ENCODE assay signal across 36 cellular contexts in genomic region chr19:14673088-14673487, GRCh38. TPM values are rescaled to one million over a fixed set of nuclear protein-coding genes. Genes with fewer than 3 reads are reported as not detected.
"Had no signal": no experiment of that assay in that cellular context is flagged by ENCODE, and none has a peak within 500 bp of the region (broad histone marks: within the 10 kb centered on the region; RNA-seq: fewer than 3 reads in every experiment).

No MANE protein-coding gene starts in this region.

- H3K4me3 ChIP-seq: adrenal gland, cardiac muscle cell, esophagus squamous epithelium, lower lobe of right lung, mucosa of descending colon, pancreas, prostate gland, skin epidermis, stomach, thyroid gland, upper lobe of left lung, vagina had no signal

- H3K9me3 ChIP-seq: adrenal gland, lower lobe of right lung, mucosa of descending colon, pancreas, prostate gland, thyroid gland, vagina had no signal

- ATAC-seq: activated CD4-positive, CD25-positive, alpha-beta regulatory T cell treated with anti-CD3 and anti-CD28 coated beads, Interleukin-2, amount 50 U/mL, for 24 hours; left lobe of liver; sciatic nerve had no signal

- H3K27ac ChIP-seq: adrenal gland, cardiac muscle cell, esophagus squamous epithelium, lower lobe of right lung, pancreas, prostate gland, thyroid gland, vagina, WERI-Rb-1 had no signal

- DNase-seq: activated CD4-positive, alpha-beta T cell treated with anti-CD3 and anti-CD28 coated beads for 48 hours; activated CD4-positive, alpha-beta T cell treated with anti-CD3 and anti-CD28 coated beads, Interleukin-2, amount 50 U/mL, for 48 hours; activated CD8-positive, alpha-beta memory T cell treated with anti-CD3 and anti-CD28 coated beads for 24 hours; activated effector memory CD4-positive, alpha-beta T cell treated with anti-CD3 and anti-CD28 coated beads, Interleukin-2, amount 50 U/mL, for 16 hours; activated naive CD4-positive, alpha-beta T cell treated with anti-CD3 and anti-CD28 coated beads for 36 hours; activated naive CD8-positive, alpha-beta T cell treated with anti-CD3 and anti-CD28 coated beads for 36 hours; adrenal gland; aorta; esophagus squamous epithelium; foreskin melanocyte; heart right ventricle; lower lobe of right lung; mesenchymal stem cell; mucosa of descending colon; nucleus accumbens; pancreas; retina; stimulated activated CD4-positive, alpha-beta T cell treated with anti-CD3 and anti-CD28 coated beads, Interleukin-1b, Interleukin-23, amount 100 ng/mL, for 48 hours; stimulated activated CD4-positive, alpha-beta T cell treated with anti-CD3 and anti-CD28 coated beads, Interleukin-4, amount 100 ng/mL, for 4 hours; stimulated activated CD8-positive, alpha-beta memory T cell treated with anti-CD3 and anti-CD28 coated beads, Interleukin-4, amount 100 ng/mL, for 48 hours; stimulated activated naive B cell treated with anti-CD40 and anti-IgM and Interleukin-4, amounts not matched to agents 10 μg/mL and 1 μg/mL and 100 μg/mL, for 72 hours; stomach; thyroid gland; upper lobe of left lung; WERI-Rb-1 had no signal

- H3K36me3 ChIP-seq: adrenal gland, cardiac muscle cell, esophagus squamous epithelium, heart right ventricle, lower lobe of right lung, pancreas, prostate gland, stomach, thyroid gland, upper lobe of left lung, vagina, WERI-Rb-1 had no signal

- H3K4me1 ChIP-seq: adrenal gland, esophagus squamous epithelium, pancreas, prostate gland, stomach, thyroid gland, upper lobe of left lung, vagina had no signal

- H3K27me3 ChIP-seq: adrenal gland, cardiac muscle cell, thyroid gland, upper lobe of left lung, vagina had no signal

RNA-seq across cellular contexts. Expression of gene ADGRE3, which starts 1.6 kb away (rescaled TPM):
- total RNA-seq: activated naive CD4-positive, alpha-beta T cell treated with anti-CD3 and anti-CD28 coated beads for 36 hours; activated naive CD8-positive, alpha-beta T cell treated with anti-CD3 and anti-CD28 coated beads for 36 hours; cardiac muscle cell; cerebellum; glomerular endothelial cell; kidney epithelial cell; myocyte; vagina had no signal
